ENCODE assay signal across 9 cellular contexts in genomic region chr20:53677447-53678314, GRCh38.
A peak's percentile ranks its signal among the peaks of the same experiment; 100 is the strongest.
DNase-seq lines count a peak whose midpoint lies in the region; ATAC-seq and TF ChIP-seq lines count a peak whose summit lies in the region.
"Had no signal": no experiment of that assay in that cellular context is flagged by ENCODE, and none has a peak within 500 bp of the region (broad histone marks: within the 10 kb centered on the region; RNA-seq: fewer than 3 reads in every experiment).

No MANE protein-coding gene starts in this region.

- no peaks in the 10 kb centered on the region for H3K36me3 Mint-ChIP-seq in activated B cell treated with CpG ODN at 0.5 μM for 24 hours (ENCODE audit: low read depth)
- no peaks in the 10 kb centered on the region for H3K36me3 Mint-ChIP-seq in stimulated activated naive B cell treated with anti-CD40 and anti-IgM and Interleukin-4, amounts not matched to agents 10 μg/mL and 1 μg/mL and 100 μg/mL, for 72 hours

- no peaks in the 10 kb centered on the region for H3K36me3 ChIP-seq in effector memory CD4-positive, alpha-beta T cell (ENCODE audit: control insufficient read depth, insufficient read depth, low read length)
- H3K36me3 ChIP-seq: SJSA1 had no signal

- CTCF ChIA-PET in activated B cell treated with CpG ODN at 0.5 μM for 24 hours (lab: Charles Lee): interaction anchor here (1.2 kb wide), 1 partner anchor 19 kb away, joined by 3 read pairs; no protein-coding TSS in a partner anchor

- no peak overlapping the region for H3K4me3 ChIP-seq in effector memory CD4-positive, alpha-beta T cell (ENCODE audit: insufficient read depth, low read depth, low read length, poor library complexity, severe bottlenecking)
- H3K4me3 ChIP-seq: SJSA1 had no signal

- TF ChIP-seq CTCF in activated B cell treated with CpG ODN at 0.5 μM for 24 hours (IDR thresholded peaks at IDR 0.05): no peak

- peaks cover 26% of the 10 kb centered on the region for H3K4me1 Mint-ChIP-seq in activated B cell treated with CpG ODN at 0.5 μM for 24 hours
- peaks cover 13 to 28% of the 10 kb centered on the region in 2 donors for H3K4me1 Mint-ChIP-seq in stimulated activated naive B cell treated with anti-CD40 and anti-IgM and Interleukin-4, amounts not matched to agents 10 μg/mL and 1 μg/mL and 100 μg/mL, for 72 hours

- H3K4me3 Mint-ChIP-seq in activated B cell treated with CpG ODN at 0.5 μM for 24 hours: peak overlapping the region; percentile 17
- peak overlapping the region; percentile 67 to 71 for H3K4me3 Mint-ChIP-seq in stimulated activated naive B cell treated with anti-CD40 and anti-IgM and Interleukin-4, amounts not matched to agents 10 μg/mL and 1 μg/mL and 100 μg/mL, for 72 hours

- ATAC-seq in activated B cell treated with CpG ODN at 0.5 μM for 24 hours (ENCODE audit: low read depth): no peak
- ATAC-seq in left ventricle myocardium superior: peak; percentile 86
- ATAC-seq in stimulated activated naive B cell treated with anti-CD40 and anti-IgM and Interleukin-4, amounts not matched to agents 10 μg/mL and 1 μg/mL and 100 μg/mL, for 72 hours (replicated peaks): peak; percentile 58 to 60
- no peak for ATAC-seq in HG03469 (IDR thresholded peaks at IDR 0.05; ENCODE audit: unreplicated experiment)

- DNase-seq in Kasumi-1 (lab: John Stamatoyannopoulos, UW) (peak; percentile 85 to 86), activated B cell treated with CpG ODN at 0.5 μM for 24 hours (no peak), left ventricle myocardium superior (no peak), cerebellar cortex (ENCODE audit: low spot score) (no peak), kidney tubule cell (ENCODE audit: low spot score) (no peak)
- DNase-seq in stimulated activated naive B cell treated with anti-CD40 and anti-IgM and Interleukin-4, amounts not matched to agents 10 μg/mL and 1 μg/mL and 100 μg/mL, for 72 hours: no peak
- DNase-seq in effector memory CD4-positive, alpha-beta T cell: no peak

- no peaks in the 10 kb centered on the region for H3K27me3 Mint-ChIP-seq in activated B cell treated with CpG ODN at 0.5 μM for 24 hours
- no peaks in the 10 kb centered on the region for H3K27me3 Mint-ChIP-seq in stimulated activated naive B cell treated with anti-CD40 and anti-IgM and Interleukin-4, amounts not matched to agents 10 μg/mL and 1 μg/mL and 100 μg/mL, for 72 hours

- H3K27me3 ChIP-seq in effector memory CD4-positive, alpha-beta T cell (replicated peaks; ENCODE audit: control insufficient read depth, insufficient read depth, low read length, poor library complexity, severe bottlenecking): no peaks in the 10 kb centered on the region
- H3K27me3 ChIP-seq: SJSA1 had no signal

- H3K27ac Mint-ChIP-seq in activated B cell treated with CpG ODN at 0.5 μM for 24 hours: peak overlapping the region; percentile 54
- peak overlapping the region; percentile 89 for H3K27ac Mint-ChIP-seq in stimulated activated naive B cell treated with anti-CD40 and anti-IgM and Interleukin-4, amounts not matched to agents 10 μg/mL and 1 μg/mL and 100 μg/mL, for 72 hours

- intact Hi-C loops in activated B cell treated with CpG ODN at 0.5 μM for 24 hours (cut with micrococcal nuclease): loop anchor here (2.0 kb wide), 1 partner anchor 15 kb away; no protein-coding TSS in a partner anchor
- intact Hi-C loops in left ventricle myocardium superior (cut with micrococcal nuclease): no loop called here

- POLR2A ChIA-PET in activated B cell treated with CpG ODN at 0.5 μM for 24 hours (lab: Charles Lee): interaction anchor here (0.5 to 0.7 kb wide), 4 partner anchors 8 to 291 kb away, joined by 3 to 9 read pairs (median 6); no protein-coding TSS in a partner anchor

- H3K4me1 ChIP-seq in effector memory CD4-positive, alpha-beta T cell (ENCODE audit: control insufficient read depth, insufficient read depth, low read length, poor library complexity, severe bottlenecking): no peaks in the 10 kb centered on the region

- no peak overlapping the region for H3K27ac ChIP-seq in effector memory CD4-positive, alpha-beta T cell (ENCODE audit: insufficient read depth, low read length, poor library complexity, severe bottlenecking)
- H3K27ac ChIP-seq: SJSA1 had no signal

- H3K9me3 Mint-ChIP-seq in activated B cell treated with CpG ODN at 0.5 μM for 24 hours: no peaks in the 10 kb centered on the region
- peaks cover 0 to 1% of the 10 kb centered on the region in 2 donors for H3K9me3 Mint-ChIP-seq in stimulated activated naive B cell treated with anti-CD40 and anti-IgM and Interleukin-4, amounts not matched to agents 10 μg/mL and 1 μg/mL and 100 μg/mL, for 72 hours

- no peaks in the 10 kb centered on the region for H3K9me3 ChIP-seq in effector memory CD4-positive, alpha-beta T cell (ENCODE audit: control insufficient read depth, low read length)
- H3K9me3 ChIP-seq: SJSA1 had no signal

Comparison
In these comparisons a context has a peak if more than half of its experiments do, and no peak if none do; other contexts are left out.
1. DNase-seq: peak in Kasumi-1 (2 of 2); none in activated B cell treated with CpG ODN at 0.5 μM for 24 hours (single experiment), left ventricle myocardium superior (single experiment), stimulated activated naive B cell treated with anti-CD40 and anti-IgM and Interleukin-4, amounts not matched to agents 10 μg/mL and 1 μg/mL and 100 μg/mL, for 72 hours (single experiment), cerebellar cortex (single experiment), effector memory CD4-positive, alpha-beta T cell (0 of 3) and kidney tubule cell (single experiment).
2. ATAC-seq: peak in left ventricle myocardium superior (single experiment) and stimulated activated naive B cell treated with anti-CD40 and anti-IgM and Interleukin-4, amounts not matched to agents 10 μg/mL and 1 μg/mL and 100 μg/mL, for 72 hours (2 of 2); none in activated B cell treated with CpG ODN at 0.5 μM for 24 hours (single experiment) and HG03469 (single experiment).